Comparison of ENCODE assay signal across 8 cellular contexts in the genomic region with DNA sequence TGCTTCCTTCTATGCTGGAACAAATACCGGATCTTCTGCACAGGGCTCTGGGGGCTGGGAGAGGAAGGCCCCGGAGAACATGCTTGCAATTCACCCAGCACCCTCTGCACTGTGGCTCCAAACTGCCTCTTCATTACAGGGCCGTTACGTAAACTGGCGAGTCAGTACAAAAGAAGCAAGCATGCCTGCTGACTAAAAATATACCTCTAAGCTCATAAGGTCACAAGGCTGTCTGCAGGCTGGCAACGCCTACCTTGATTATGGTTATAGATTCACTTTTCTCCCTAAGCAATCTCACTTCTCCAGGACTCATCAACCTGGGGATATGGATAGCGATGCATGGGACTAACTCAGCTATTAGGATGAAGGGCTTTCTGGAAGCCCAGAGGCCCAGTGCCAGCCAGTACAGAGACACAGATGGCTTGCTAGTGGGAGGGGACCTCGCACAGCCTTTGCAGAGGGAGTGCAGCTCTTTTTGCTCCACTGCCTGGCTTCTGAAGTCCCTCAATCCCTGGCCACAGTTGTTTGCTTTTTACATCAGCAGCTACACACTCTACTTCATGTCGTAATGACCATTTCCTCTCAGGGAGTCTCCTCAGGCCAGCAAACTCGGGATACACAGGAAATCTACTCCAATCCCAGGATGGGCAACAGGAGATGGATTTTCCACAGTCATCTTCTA.
A peak's percentile ranks its signal among the peaks of the same experiment; 100 is the strongest.
DNase-seq lines count a peak whose midpoint lies in the region; ATAC-seq and TF ChIP-seq lines count a peak whose summit lies in the region.

No MANE protein-coding gene starts in this region.

- H3K4me3 Mint-ChIP-seq in activated T-cell treated with anti-CD3 and anti-CD28 coated beads, Interleukin-2, amount 50 U/mL, for 24 hours = no peak overlapping the region
- peak overlapping the region; percentile 69 for H3K4me3 Mint-ChIP-seq in activated T-helper 1 cell treated with anti-CD3 and anti-CD28 coated beads, Interleukin-12 subunit alpha, Interleukin-12 subunit beta, Interleukin-2, Interleukin-4 antibody, amounts not matched to agents 30 ng/mL and 10 ng/mL and 1 ng/mL, durations not matched to agents 14 hours and 24 hours and 36 hours

- peak; percentile 48 for DNase-seq in activated T-cell treated with anti-CD3 and anti-CD28 coated beads, Interleukin-2, amount 50 U/mL, for 24 hours
- DNase-seq in activated T-cell treated with anti-CD3 and anti-CD28 coated beads, Interleukin-2, amount 50 U/mL, for 1 hour = no peak
- DNase-seq in M059J (ENCODE audit: low read depth) (peak; percentile 53), fibroblast of villous mesenchyme (ENCODE audit: low read depth) (peak; percentile 90), posterior cingulate gyrus (peak; percentile 47 to 94 (median 62)), activated gamma-delta T cell (lab: John Stamatoyannopoulos, UW) (no peak)
- DNase-seq in activated T-helper 1 cell treated with anti-CD3 and anti-CD28 coated beads, Interleukin-12 subunit alpha, Interleukin-12 subunit beta, Interleukin-2, Interleukin-4 antibody, amounts not matched to agents 30 ng/mL and 10 ng/mL and 1 ng/mL, durations not matched to agents 14 hours and 24 hours and 36 hours (ENCODE audit: low spot score) = peak; percentile 49

- no peak for ATAC-seq in HG02840 (IDR thresholded peaks at IDR 0.05; ENCODE audit: low FRiP score, unreplicated experiment)

- no peaks in the 10 kb centered on the region for H3K27me3 Mint-ChIP-seq in activated T-cell treated with anti-CD3 and anti-CD28 coated beads, Interleukin-2, amount 50 U/mL, for 24 hours
- H3K27me3 Mint-ChIP-seq in activated T-helper 1 cell treated with anti-CD3 and anti-CD28 coated beads, Interleukin-12 subunit alpha, Interleukin-12 subunit beta, Interleukin-2, Interleukin-4 antibody, amounts not matched to agents 30 ng/mL and 10 ng/mL and 1 ng/mL, durations not matched to agents 14 hours and 24 hours and 36 hours (ENCODE audit: insufficient read depth) = peaks cover 8% of the 10 kb centered on the region

- no peaks in the 10 kb centered on the region for H3K36me3 Mint-ChIP-seq in activated T-cell treated with anti-CD3 and anti-CD28 coated beads, Interleukin-2, amount 50 U/mL, for 24 hours (ENCODE audit: low read depth)
- H3K36me3 Mint-ChIP-seq in activated T-helper 1 cell treated with anti-CD3 and anti-CD28 coated beads, Interleukin-12 subunit alpha, Interleukin-12 subunit beta, Interleukin-2, Interleukin-4 antibody, amounts not matched to agents 30 ng/mL and 10 ng/mL and 1 ng/mL, durations not matched to agents 14 hours and 24 hours and 36 hours (ENCODE audit: low read depth) = peaks cover 9% of the 10 kb centered on the region

- H3K27ac Mint-ChIP-seq in activated T-cell treated with anti-CD3 and anti-CD28 coated beads, Interleukin-2, amount 50 U/mL, for 24 hours = peak overlapping the region; percentile 78
- H3K27ac Mint-ChIP-seq in activated T-helper 1 cell treated with anti-CD3 and anti-CD28 coated beads, Interleukin-12 subunit alpha, Interleukin-12 subunit beta, Interleukin-2, Interleukin-4 antibody, amounts not matched to agents 30 ng/mL and 10 ng/mL and 1 ng/mL, durations not matched to agents 14 hours and 24 hours and 36 hours = peak overlapping the region; percentile 92

- intact Hi-C loops in activated T-helper 1 cell treated with anti-CD3 and anti-CD28 coated beads, Interleukin-12 subunit alpha, Interleukin-12 subunit beta, Interleukin-2, Interleukin-4 antibody, amounts not matched to agents 30 ng/mL and 10 ng/mL and 1 ng/mL, durations not matched to agents 14 hours and 24 hours and 36 hours (cut with micrococcal nuclease) = loop anchor here (1.0 to 10.0 kb wide), 10 partner anchors 13 to 593 kb away; a partner anchor contains a TSS
- intact Hi-C loops in posterior cingulate gyrus (cut with DNase I) = no loop called here

- H3K9me3 Mint-ChIP-seq in activated T-cell treated with anti-CD3 and anti-CD28 coated beads, Interleukin-2, amount 50 U/mL, for 24 hours = no peaks in the 10 kb centered on the region
- H3K9me3 Mint-ChIP-seq in activated T-helper 1 cell treated with anti-CD3 and anti-CD28 coated beads, Interleukin-12 subunit alpha, Interleukin-12 subunit beta, Interleukin-2, Interleukin-4 antibody, amounts not matched to agents 30 ng/mL and 10 ng/mL and 1 ng/mL, durations not matched to agents 14 hours and 24 hours and 36 hours = no peaks in the 10 kb centered on the region

- peaks cover 43% of the 10 kb centered on the region for H3K4me1 Mint-ChIP-seq in activated T-cell treated with anti-CD3 and anti-CD28 coated beads, Interleukin-2, amount 50 U/mL, for 24 hours (ENCODE audit: low read depth)
- H3K4me1 Mint-ChIP-seq in activated T-helper 1 cell treated with anti-CD3 and anti-CD28 coated beads, Interleukin-12 subunit alpha, Interleukin-12 subunit beta, Interleukin-2, Interleukin-4 antibody, amounts not matched to agents 30 ng/mL and 10 ng/mL and 1 ng/mL, durations not matched to agents 14 hours and 24 hours and 36 hours (ENCODE audit: low read depth) = peaks cover 66% of the 10 kb centered on the region

- no peak for TF ChIP-seq CTCF in fibroblast of villous mesenchyme (IDR thresholded peaks at IDR 0.05; ENCODE audit: insufficient read depth, low read depth, low read length)

- no peak overlapping the region for H3K4me3 ChIP-seq in fibroblast of villous mesenchyme (ENCODE audit: low read depth, low read length)

Comparison
In these comparisons a context has a peak if more than half of its experiments do, and no peak if none do; other contexts are left out.
1. DNase-seq: peak in activated T-cell treated with anti-CD3 and anti-CD28 coated beads, Interleukin-2, amount 50 U/mL, for 24 hours (single experiment), M059J (single experiment), activated T-helper 1 cell treated with anti-CD3 and anti-CD28 coated beads, Interleukin-12 subunit alpha, Interleukin-12 subunit beta, Interleukin-2, Interleukin-4 antibody, amounts not matched to agents 30 ng/mL and 10 ng/mL and 1 ng/mL, durations not matched to agents 14 hours and 24 hours and 36 hours (single experiment), fibroblast of villous mesenchyme (single experiment) and posterior cingulate gyrus (10 of 10); none in activated T-cell treated with anti-CD3 and anti-CD28 coated beads, Interleukin-2, amount 50 U/mL, for 1 hour (single experiment) and activated gamma-delta T cell (single experiment).